20 cellular contexts compared by ENCODE assay signal in the genomic region with DNA sequence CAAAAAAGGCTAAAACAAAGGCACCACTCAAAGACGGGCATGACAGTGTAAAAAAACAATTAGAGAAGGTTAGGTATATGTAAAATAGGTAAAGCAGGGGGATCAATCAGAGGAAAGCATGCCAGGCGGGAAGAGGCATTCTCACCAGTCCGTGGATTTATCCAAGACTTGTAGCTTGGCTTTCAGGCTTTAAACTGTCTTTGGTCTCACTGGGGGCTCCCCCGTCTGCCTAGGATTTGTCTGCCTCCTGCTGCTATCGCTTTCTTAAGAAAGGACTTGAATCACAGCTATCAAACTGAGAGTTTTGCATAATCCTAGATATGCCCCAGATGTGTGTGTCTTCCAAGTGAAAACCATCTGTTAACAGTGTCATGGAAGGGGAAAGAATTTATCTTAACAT.
"Had no signal": no experiment of that assay in that cellular context is flagged by ENCODE, and none has a peak within 500 bp of the region (broad histone marks: within the 10 kb centered on the region; RNA-seq: fewer than 3 reads in every experiment).

No MANE protein-coding gene starts in this region.

- ATAC-seq: esophagus mucosa; gastrocnemius medialis; heart right ventricle; left cardiac atrium; lower lobe of right lung; naive thymus-derived CD4-positive, alpha-beta T cell had no signal

- H3K9me3 ChIP-seq: gastrocnemius medialis had no signal

- H3K27me3 ChIP-seq: gastrocnemius medialis, heart right ventricle, ovary, right atrium auricular region, sigmoid colon had no signal

- H3K27ac Mint-ChIP-seq: immature natural killer cell; memory B cell; naive thymus-derived CD4-positive, alpha-beta T cell; nephron progenitor cell; type B pancreatic cell had no signal

- H3K36me3 ChIP-seq: gastrocnemius medialis, heart right ventricle, lower lobe of right lung, ovary, right atrium auricular region, sigmoid colon had no signal

- H3K27ac ChIP-seq: coronary artery, gastrocnemius medialis, heart right ventricle, left ventricle myocardium inferior, lower lobe of right lung, ovary, right atrium auricular region, sigmoid colon, skin epidermis had no signal

- H3K4me3 ChIP-seq: coronary artery, gastrocnemius medialis, heart right ventricle, left ventricle myocardium inferior, lower lobe of right lung, ovary, right atrium auricular region, sigmoid colon, skin epidermis had no signal

- H3K4me3 Mint-ChIP-seq: immature natural killer cell; memory B cell; naive thymus-derived CD4-positive, alpha-beta T cell; type B pancreatic cell had no signal

- DNase-seq: effector CD8-positive, alpha-beta T cell; gastrocnemius medialis; heart right ventricle; immature natural killer cell; left cardiac atrium; left ventricle myocardium inferior; lower lobe of right lung; naive thymus-derived CD4-positive, alpha-beta T cell; nephron progenitor cell; nucleus accumbens; ovary; sigmoid colon; stimulated activated CD4-positive, alpha-beta T cell treated with anti-CD3 and anti-CD28 coated beads, Interleukin-12 subunit alpha, Interleukin-12 subunit beta, amount 100 ng/mL, for 4 hours; stimulated activated naive CD4-positive, alpha-beta T cell had no signal

- H3K4me1 ChIP-seq: gastrocnemius medialis, heart right ventricle, left ventricle myocardium inferior, lower lobe of right lung, right atrium auricular region, sigmoid colon had no signal

- H3K4me1 Mint-ChIP-seq: immature natural killer cell; memory B cell; naive thymus-derived CD4-positive, alpha-beta T cell; nephron progenitor cell had no signal

- H3K27me3 Mint-ChIP-seq: memory B cell, type B pancreatic cell had no signal
